In genomic region chr7:77859343-77859742, GRCh38 we compare ENCODE assay signal across 12 cellular contexts.
"Had no signal": no experiment of that assay in that cellular context is flagged by ENCODE, and none has a peak within 500 bp of the region (broad histone marks: within the 10 kb centered on the region; RNA-seq: fewer than 3 reads in every experiment).

No MANE protein-coding gene starts in this region.

- H3K27ac Mint-ChIP-seq: activated CD4-positive, alpha-beta T cell treated with anti-CD3 and anti-CD28 coated beads, Interleukin-2, amount 10 ng/mL, durations not matched to agents 7 days and 5 days; activated naive CD4-positive, alpha-beta T cell treated with anti-CD3 and anti-CD28 coated beads for 36 hours; activated naive CD8-positive, alpha-beta T cell treated with anti-CD3 and anti-CD28 coated beads, Interleukin-2, amount 50 U/mL, for 24 hours had no signal

- H3K27ac ChIP-seq: left ventricle myocardium inferior had no signal

- H3K4me3 ChIP-seq: left ventricle myocardium inferior had no signal

- ATAC-seq: activated naive CD8-positive, alpha-beta T cell treated with anti-CD3 and anti-CD28 coated beads, Interleukin-2, amount 50 U/mL, for 24 hours had no signal

- H3K9me3 Mint-ChIP-seq: activated naive CD4-positive, alpha-beta T cell treated with anti-CD3 and anti-CD28 coated beads for 36 hours; activated naive CD8-positive, alpha-beta T cell treated with anti-CD3 and anti-CD28 coated beads, Interleukin-2, amount 50 U/mL, for 24 hours had no signal

- H3K27me3 Mint-ChIP-seq: activated CD4-positive, alpha-beta T cell treated with anti-CD3 and anti-CD28 coated beads, Interleukin-2, amount 10 ng/mL, durations not matched to agents 7 days and 5 days; activated naive CD8-positive, alpha-beta T cell treated with anti-CD3 and anti-CD28 coated beads, Interleukin-2, amount 50 U/mL, for 24 hours had no signal

- H3K4me3 Mint-ChIP-seq: activated CD4-positive, alpha-beta T cell treated with anti-CD3 and anti-CD28 coated beads, Interleukin-2, amount 10 ng/mL, durations not matched to agents 7 days and 5 days; activated naive CD4-positive, alpha-beta T cell treated with anti-CD3 and anti-CD28 coated beads for 36 hours; activated naive CD8-positive, alpha-beta T cell treated with anti-CD3 and anti-CD28 coated beads, Interleukin-2, amount 50 U/mL, for 24 hours had no signal

- DNase-seq: activated CD4-positive, alpha-beta T cell treated with anti-CD3 and anti-CD28 coated beads, Interleukin-2, amount 10 ng/mL, durations not matched to agents 7 days and 5 days; activated CD4-positive, CD25-positive, alpha-beta regulatory T cell; activated naive CD4-positive, alpha-beta T cell treated with anti-CD3 and anti-CD28 coated beads for 36 hours; activated naive CD8-positive, alpha-beta T cell treated with anti-CD3 and anti-CD28 coated beads, Interleukin-2, amount 50 U/mL, for 24 hours; aorta; effector memory CD4-positive, alpha-beta T cell; foreskin fibroblast; hypothalamus; kidney; left ventricle myocardium inferior; mesenchymal stem cell; stimulated activated CD4-positive, alpha-beta T cell treated with anti-CD3 and anti-CD28 coated beads, Interleukin-1b, Interleukin-23, amount 100 ng/mL, for 48 hours had no signal
